Comparison of ENCODE assay signal across 8 cellular contexts in the genomic region with DNA sequence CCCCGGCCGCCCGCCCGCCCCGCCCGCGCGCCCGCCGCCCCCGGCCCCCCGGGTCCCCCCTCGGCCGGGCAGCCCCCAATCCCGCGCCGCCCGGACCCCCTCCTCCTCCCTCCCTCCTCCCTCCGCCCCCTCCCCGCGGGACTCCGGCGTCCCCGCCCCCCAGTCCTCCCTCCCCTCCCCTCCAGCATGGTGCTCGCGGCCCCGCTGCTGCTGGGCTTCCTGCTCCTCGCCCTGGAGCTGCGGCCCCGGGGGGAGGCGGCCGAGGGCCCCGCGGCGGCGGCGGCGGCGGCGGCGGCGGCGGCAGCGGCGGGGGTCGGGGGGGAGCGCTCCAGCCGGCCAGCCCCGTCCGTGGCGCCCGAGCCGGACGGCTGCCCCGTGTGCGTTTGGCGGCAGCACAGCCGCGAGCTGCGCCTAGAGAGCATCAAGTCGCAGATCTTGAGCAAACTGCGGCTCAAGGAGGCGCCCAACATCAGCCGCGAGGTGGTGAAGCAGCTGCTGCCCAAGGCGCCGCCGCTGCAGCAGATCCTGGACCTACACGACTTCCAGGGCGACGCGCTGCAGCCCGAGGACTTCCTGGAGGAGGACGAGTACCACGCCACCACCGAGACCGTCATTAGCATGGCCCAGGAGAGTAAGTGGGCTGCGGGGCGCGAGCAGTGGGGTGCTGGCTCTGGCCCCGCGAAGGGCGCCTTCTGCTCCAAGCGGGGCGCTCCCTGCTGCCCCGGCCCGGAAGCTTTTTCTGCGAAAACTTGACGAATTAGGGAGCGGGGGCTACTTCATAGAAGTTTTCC. TPM values are rescaled to one million over a fixed set of nuclear protein-coding genes. Genes with fewer than 3 reads are reported as not detected.
DNase-seq lines count a peak whose midpoint lies in the region; ATAC-seq and TF ChIP-seq lines count a peak whose summit lies in the region.

No MANE protein-coding gene starts in this region.

- H3K9me3 ChIP-seq in heart right ventricle (no peaks in the 10 kb centered on the region), psoas muscle (no peaks in the 10 kb centered on the region)

- in situ Hi-C loops in GM18951 (cut with MboI; ENCODE audit: low sequenced_read_pairs, unreplicated experiment) = loop anchor here (10.0 kb wide), 1 partner anchor 201 kb away; no protein-coding TSS in a partner anchor

- H3K4me3 ChIP-seq in BJ (ENCODE audit: low read depth, low read length) (peak overlapping the region; percentile 54), heart right ventricle (peak overlapping the region; percentile 63 to 90 (median 72)), psoas muscle (peak overlapping the region; percentile 67)

- no peaks in the 10 kb centered on the region for H3K36me3 Mint-ChIP-seq in activated naive CD4-positive, alpha-beta T cell treated with anti-CD3 and anti-CD28 coated beads, Interleukin-2, amount 50 U/mL, for 72 hours

- H3K4me1 ChIP-seq in heart right ventricle = peaks cover under 1 to 57% (median 35%) of the 10 kb centered on the region in 9 donors
- peaks cover 19% of the 10 kb centered on the region for H3K4me1 ChIP-seq in psoas muscle

- DNase-seq in BJ (ENCODE audit: low read depth) (no peak), RWPE1 (ENCODE audit: low spot score) (peak; percentile 46), heart right ventricle (peak in 1 of 2 donors; percentile 65), psoas muscle (peak; percentile 65 to 79), NCI-H2107 treated with DMSO at 0.1 percent for 48 hours (lab: John Stamatoyannopoulos, UW; ENCODE audit: unreplicated experiment) (no peak)
- DNase-seq in activated naive CD4-positive, alpha-beta T cell treated with anti-CD3 and anti-CD28 coated beads, Interleukin-2, amount 50 U/mL, for 72 hours (ENCODE audit: low spot score in 2 of 2) = peak in 1 of 2 donors; percentile 49

- H3K27me3 ChIP-seq in BJ (ENCODE audit: control insufficient read depth, insufficient read depth, low read length) = no peaks in the 10 kb centered on the region
- H3K27me3 ChIP-seq in heart right ventricle = peaks cover 0 to 11% (median 0%) of the 10 kb centered on the region in 7 donors
- H3K27me3 ChIP-seq in psoas muscle (ENCODE audit: insufficient read depth in 3 of 3, low read length in 2 of 3) = peaks cover 0 to 8% (median 3%) of the 10 kb centered on the region in 3 donors

- TF ChIP-seq POLR2A in GM18951 (IDR thresholded peaks at IDR 0.05; ENCODE audit: extremely low read depth, insufficient read depth, insufficient read length) = peak; percentile 40

- POLR2A ChIA-PET in BJ (lab: Charles Lee) (no interaction called here), RWPE1 (lab: Yijun Ruan, JAX; ENCODE audit: low non-redundant PET) (no interaction called here)

- intact Hi-C loops in heart right ventricle (cut with DNase I) = loop anchor here in 6 of 10 donors (2.0 to 10.0 kb wide), 7 partner anchors 51 to 371 kb away; a partner anchor contains a TSS
- intact Hi-C loops in psoas muscle (cut with DNase I) = no loop called here

- WGBS in heart right ventricle, 2 donors = 1% methylated on average over 45 to 78 of the region's 90 CpGs
- 0 to 1% (median 1%) methylated on average over 51 to 83 of the region's 90 CpGs for WGBS in psoas muscle, 3 donors

- no peaks in the 10 kb centered on the region for H3K9me3 Mint-ChIP-seq in activated naive CD4-positive, alpha-beta T cell treated with anti-CD3 and anti-CD28 coated beads, Interleukin-2, amount 50 U/mL, for 72 hours

- H3K27ac Mint-ChIP-seq in activated naive CD4-positive, alpha-beta T cell treated with anti-CD3 and anti-CD28 coated beads, Interleukin-2, amount 50 U/mL, for 72 hours = peak overlapping the region; percentile 44 to 64

- H3K36me3 ChIP-seq in BJ (ENCODE audit: control insufficient read depth, insufficient read depth, low read length) (no peaks in the 10 kb centered on the region), heart right ventricle (no peaks in the 10 kb centered on the region), psoas muscle (ENCODE audit: insufficient read depth in 1 of 2, low read depth in 1 of 2) (no peaks in the 10 kb centered on the region)

- CTCF ChIA-PET in BJ (lab: Yijun Ruan, JAX) = interaction anchor here (0.8 to 10.9 kb wide), 12 partner anchors 9 to 286 kb away, joined by 3 to 86 read pairs (median 4); a partner anchor contains a TSS
- CTCF ChIA-PET in RWPE1 (lab: Yijun Ruan, JAX) = interaction anchor here (0.6 kb wide), 1 partner anchor 560 kb away, joined by 5 read pairs; no protein-coding TSS in a partner anchor

- H3K27ac ChIP-seq in RWPE1 = peak overlapping the region; percentile 83
- peak overlapping the region in 9 of 10 donors; percentile 23 to 71 (median 64) for H3K27ac ChIP-seq in heart right ventricle
- no peak overlapping the region for H3K27ac ChIP-seq in psoas muscle

- ATAC-seq in HG03378 (IDR thresholded peaks at IDR 0.05; ENCODE audit: unreplicated experiment) = peak; percentile 30
- ATAC-seq in activated naive CD4-positive, alpha-beta T cell treated with anti-CD3 and anti-CD28 coated beads, Interleukin-2, amount 50 U/mL, for 72 hours = peak; percentile 57 to 66
- ATAC-seq in heart right ventricle = peak in 6 of 8 donors; percentile 2 to 21 (median 14)
- peak; percentile 28 to 61 (median 48) for ATAC-seq in psoas muscle

- TF ChIP-seq CTCF in BJ (IDR thresholded peaks at IDR 0.05; ENCODE audit: insufficient read depth, low read depth, low read length) (no peak; the same call in 1 of the 2 replicates), RWPE1 (conservative IDR thresholded peaks at IDR 0.05; ENCODE audit: low read depth) (no peak), heart right ventricle (IDR thresholded peaks at IDR 0.05) (peak in 1 of 9 donors; percentile 24), psoas muscle (IDR thresholded peaks at IDR 0.05) (no peak)

RNA-seq across cellular contexts. Expression of a gene that starts 0.4 kb away (rescaled TPM):
- polyA plus RNA-seq in BJ (2011; rRNA removed) (2.9 and 3.8 TPM in 2 replicates), heart right ventricle (1 to 10 TPM; 3.2 to 8.3 TPM), psoas muscle (1 to 10 TPM in 2 of 3 donors, under 1 TPM in 1; 0.34 to 3.7 (median 2.3) TPM)
- polyA minus RNA-seq in BJ (2011; rRNA and poly(A)+ RNA removed) = 4.5 and 4.7 TPM in 2 replicates
- 10 to 100 TPM in 1 of 2 donors, 1 to 10 TPM in 1; 5.9 to 12.0 TPM for total RNA-seq in activated naive CD4-positive, alpha-beta T cell treated with anti-CD3 and anti-CD28 coated beads, Interleukin-2, amount 50 U/mL, for 72 hours
- total RNA-seq in heart right ventricle (10 to 100 TPM in 8 of 10 donors, 1 to 10 TPM in 2; 6.2 to 17.6 (median 12.4) TPM), psoas muscle (1 to 10 TPM in 3 of 4 donors, under 1 TPM in 1; 0.88 to 4.8 (median 1.4) TPM)

RNA-seq across cellular contexts. Expression of a gene that starts 14.5 kb away (rescaled TPM):
- polyA plus RNA-seq in BJ (2011; rRNA removed) (974 and 1,937 TPM in 2 replicates), heart right ventricle (1,000 to 10,000 TPM; 1,333 to 2,861 TPM), psoas muscle (1,000 to 10,000 TPM; 1,147 to 2,407 (median 1,257) TPM)
- polyA minus RNA-seq in BJ (2011; rRNA and poly(A)+ RNA removed) = 454 and 644 TPM in 2 replicates
- 100 to 1,000 TPM; 129 to 180 TPM for total RNA-seq in activated naive CD4-positive, alpha-beta T cell treated with anti-CD3 and anti-CD28 coated beads, Interleukin-2, amount 50 U/mL, for 72 hours
- total RNA-seq in heart right ventricle (1,000 to 10,000 TPM in 2 of 10 donors, 100 to 1,000 TPM in 8; 565 to 1,547 (median 768) TPM), psoas muscle (1,000 to 10,000 TPM in 2 of 4 donors, 100 to 1,000 TPM in 2; 592 to 1,401 (median 983) TPM)

RNA-seq across cellular contexts. Expression of a gene that starts 23.1 kb away (rescaled TPM):
- polyA plus RNA-seq in BJ (2011; rRNA removed) (4.5 and 6.2 TPM in 2 replicates), heart right ventricle (10 to 100 TPM; 40.1 to 54.5 TPM), psoas muscle (10 to 100 TPM in 2 of 3 donors, 1 to 10 TPM in 1; 7.0 to 14.0 (median 11.9) TPM)
- 2.4 and 2.8 TPM in 2 replicates for polyA minus RNA-seq in BJ (2011; rRNA and poly(A)+ RNA removed)
- total RNA-seq in activated naive CD4-positive, alpha-beta T cell treated with anti-CD3 and anti-CD28 coated beads, Interleukin-2, amount 50 U/mL, for 72 hours = 10 to 100 TPM in 1 of 2 donors, 1 to 10 TPM in 1; 6.4 to 13.3 TPM
- total RNA-seq in heart right ventricle (10 to 100 TPM in 6 of 10 donors, 1 to 10 TPM in 4; 4.9 to 25.9 (median 13.6) TPM), psoas muscle (10 to 100 TPM; 11.4 to 25.4 (median 16.0) TPM)

RNA-seq across cellular contexts. Expression of a gene that starts 27.5 kb away (rescaled TPM):
- polyA plus RNA-seq in BJ (2011; rRNA removed) (147 and 172 TPM in 2 replicates), heart right ventricle (100 to 1,000 TPM; 305 to 515 TPM), psoas muscle (100 to 1,000 TPM; 185 to 260 (median 228) TPM)
- 31.2 and 41.8 TPM in 2 replicates for polyA minus RNA-seq in BJ (2011; rRNA and poly(A)+ RNA removed)
- total RNA-seq in activated naive CD4-positive, alpha-beta T cell treated with anti-CD3 and anti-CD28 coated beads, Interleukin-2, amount 50 U/mL, for 72 hours = 100 to 1,000 TPM; 116 to 118 TPM
- total RNA-seq in heart right ventricle (100 to 1,000 TPM in 5 of 10 donors, 10 to 100 TPM in 5; 68.3 to 136 (median 101) TPM), psoas muscle (100 to 1,000 TPM; 127 to 193 (median 165) TPM)

RNA-seq across cellular contexts. Expression of a gene that starts 35.6 kb away (rescaled TPM):
- polyA plus RNA-seq in BJ (2011; rRNA removed) = 9.4 and 11.6 TPM in 2 replicates
- 4.7 and 7.8 TPM in 2 replicates for polyA minus RNA-seq in BJ (2011; rRNA and poly(A)+ RNA removed)
- total RNA-seq in activated naive CD4-positive, alpha-beta T cell treated with anti-CD3 and anti-CD28 coated beads, Interleukin-2, amount 50 U/mL, for 72 hours = 10 to 100 TPM in 1 of 2 donors, 1 to 10 TPM in 1; 4.0 to 11.9 TPM
- 100 to 1,000 TPM; 422 to 750 (median 538) TPM for total RNA-seq in heart right ventricle
- polyA plus RNA-seq in heart right ventricle = 100 to 1,000 TPM; 247 to 481 TPM
- 100 to 1,000 TPM; 297 to 433 (median 350) TPM for total RNA-seq in psoas muscle
- polyA plus RNA-seq in psoas muscle = 100 to 1,000 TPM in 2 of 3 donors, 10 to 100 TPM in 1; 51.8 to 254 (median 152) TPM

Comparison
In these comparisons a context has a peak if more than half of its experiments do, and no peak if none do; other contexts are left out.
1. DNase-seq: peak in RWPE1 (single experiment) and psoas muscle (2 of 2); none in BJ (single experiment) and NCI-H2107 treated with DMSO at 0.1 percent for 48 hours (single experiment).
2. intact Hi-C loops: an anchor here in heart right ventricle (2.0 to 10.0 kb wide); none called in psoas muscle.
3. Peak in every context shown above with its lines, with median percentiles within 50 percentile points of each other: H3K4me3 ChIP-seq and ATAC-seq.